8 cellular contexts compared by ENCODE assay signal in the genomic region with DNA sequence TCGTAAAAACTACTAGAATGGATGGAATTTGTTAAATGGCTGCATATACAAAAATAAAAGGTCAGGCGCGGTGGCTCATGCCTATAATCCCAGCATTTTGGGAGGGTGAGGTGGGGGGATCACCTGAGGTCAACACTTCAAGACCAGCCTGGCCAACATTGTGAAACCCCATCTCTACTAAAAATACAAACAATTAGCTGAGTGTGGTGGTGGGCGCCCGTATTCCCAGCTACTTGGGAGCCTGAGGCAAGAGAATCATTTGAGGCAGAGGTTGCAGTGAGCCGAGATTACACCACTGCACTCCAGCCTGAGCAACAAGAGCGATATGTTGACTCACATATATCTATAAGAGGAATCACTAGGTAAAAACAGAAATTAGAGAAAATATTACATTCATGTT. TPM values are rescaled to one million over a fixed set of nuclear protein-coding genes. Genes with fewer than 3 reads are reported as not detected.
"Had no signal": no experiment of that assay in that cellular context is flagged by ENCODE, and none has a peak within 500 bp of the region (broad histone marks: within the 10 kb centered on the region; RNA-seq: fewer than 3 reads in every experiment).

No MANE protein-coding gene starts in this region.

- H3K9ac ChIP-seq: GM23248 had no signal

- H3K27ac ChIP-seq: GM23248, HL-60 had no signal

- H2AFZ ChIP-seq: GM23248 had no signal

- H3K4me3 ChIP-seq: GM23248 had no signal

- DNase-seq: GM23248, GOT3, H9, HCEC 1CT, KBM-7 had no signal

RNA-seq across cellular contexts. Expression of gene GPR150, which starts 9.3 kb away (rescaled TPM):
- total RNA-seq: H9, HepG2, HT1080 had no signal
